19 cellular contexts compared by ENCODE assay signal in genomic region chrX:136199365-136199764, GRCh38. TPM values are rescaled to one million over a fixed set of nuclear protein-coding genes. Genes with fewer than 3 reads are reported as not detected.
DNase-seq lines count a peak whose midpoint lies in the region; FAIRE-seq and TF ChIP-seq lines count a peak whose summit lies in the region.
"Had no signal": no experiment of that assay in that cellular context is flagged by ENCODE, and none has a peak within 500 bp of the region (broad histone marks: within the 10 kb centered on the region; RNA-seq: fewer than 3 reads in every experiment).

No MANE protein-coding gene starts in this region.

- no TSS peak for BruUV-seq in MCF 10A (replicated peaks; lab: Mats Ljungman, UMichigan)

- H3K27ac ChIP-seq in breast epithelium (no peak overlapping the region), coronary artery (peak overlapping the region; percentile 64 to 83), muscle layer of colon (ENCODE audit: low read depth, low read length) (peak overlapping the region; percentile 41), vagina (no peak overlapping the region), smooth muscle cell (ENCODE audit: low read depth) (no peak overlapping the region)
- H3K27ac ChIP-seq: prostate gland had no signal

- no peaks in the 10 kb centered on the region for H3K9me3 ChIP-seq in breast epithelium
- no peaks in the 10 kb centered on the region for H3K9me3 ChIP-seq in muscle layer of colon (ENCODE audit: low read length)
- no peaks in the 10 kb centered on the region for H3K9me3 ChIP-seq in vagina
- H3K9me3 ChIP-seq in smooth muscle cell (replicated peaks; ENCODE audit: low read depth), result no peaks in the 10 kb centered on the region
- H3K9me3 ChIP-seq: prostate gland had no signal

- H3K36me3 Mint-ChIP-seq in MCF 10A (ENCODE audit: insufficient read depth, unreplicated experiment), result no peaks in the 10 kb centered on the region

- H3K4me2 ChIP-seq in smooth muscle cell, result no peak overlapping the region

- no peak overlapping the region for H3K4me3 Mint-ChIP-seq in MCF 10A (ENCODE audit: unreplicated experiment)
- H3K4me3 Mint-ChIP-seq: activated CD4-positive, alpha-beta T cell treated with anti-CD3 and anti-CD28 coated beads, Interleukin-2, amount 10 ng/mL, durations not matched to agents 7 days and 5 days; CD8-positive, alpha-beta memory T cell; T-helper 2 cell treated with Interferon-gamma antibody and Interleukin-4, amounts not matched to agents 5 μg/mL and 100 μg/mL, for 36 hours had no signal

- DNase-seq in MCF 10A (ENCODE audit: unreplicated experiment) (peak; percentile 71), breast epithelium (ENCODE audit: low spot score in 2 of 2) (no peak), coronary artery (ENCODE audit: low spot score) (no peak), vagina (ENCODE audit: extremely low spot score in 2 of 2) (no peak), smooth muscle cell (lab: John Stamatoyannopoulos, UW; ENCODE audit: unreplicated experiment) (no peak), GM12891 (ENCODE audit: insufficient read length, low spot score) (no peak), activated gamma-delta T cell treated with Interleukin-2 at 50 U/mL for 16 hours (no peak)
- DNase-seq: activated CD4-positive, alpha-beta T cell treated with anti-CD3 and anti-CD28 coated beads, Interleukin-2, amount 10 ng/mL, durations not matched to agents 7 days and 5 days; activated T-cell treated with anti-CD3 and anti-CD28 coated beads, Interleukin-2, amount 50 U/mL, for 48 hours; amygdala; CD8-positive, alpha-beta memory T cell; GF-D8; islet precursor cell; NCI-H1417; NCI-H510A treated with DMSO at 0.1 percent for 48 hours; stimulated activated CD4-positive, alpha-beta T cell treated with anti-CD3 and anti-CD28 coated beads, Interleukin-2, amount 100 ng/mL, for 48 hours had no signal

- H3K9ac ChIP-seq in muscle layer of colon (ENCODE audit: low read length) (peak overlapping the region; percentile 39), smooth muscle cell (ENCODE audit: low read depth) (no peak overlapping the region)

- TF ChIP-seq POLR2A in breast epithelium (IDR thresholded peaks at IDR 0.05) (no peak), vagina (IDR thresholded peaks at IDR 0.05) (no peak), GM12891 (IDR thresholded peaks at IDR 0.05; ENCODE audit: low read depth, low read length) (no peak)

- H3K36me3 ChIP-seq in breast epithelium (no peaks in the 10 kb centered on the region), muscle layer of colon (ENCODE audit: insufficient read depth, low read length) (no peaks in the 10 kb centered on the region), vagina (no peaks in the 10 kb centered on the region), smooth muscle cell (ENCODE audit: low read depth) (no peaks in the 10 kb centered on the region)
- H3K36me3 ChIP-seq: prostate gland had no signal

- intact Hi-C loops in MCF 10A (cut with micrococcal nuclease) (no loop called here), breast epithelium (cut with DNase I; ENCODE audit: low total_unique reads) (no loop called here), vagina (cut with DNase I) (no loop called here)

- H3K9me3 Mint-ChIP-seq in MCF 10A (ENCODE audit: unreplicated experiment), result no peaks in the 10 kb centered on the region
- H3K9me3 Mint-ChIP-seq: activated CD4-positive, alpha-beta T cell treated with anti-CD3 and anti-CD28 coated beads, Interleukin-2, amount 10 ng/mL, durations not matched to agents 7 days and 5 days; CD8-positive, alpha-beta memory T cell; T-helper 2 cell treated with Interferon-gamma antibody and Interleukin-4, amounts not matched to agents 5 μg/mL and 100 μg/mL, for 36 hours had no signal

- peaks cover 9% of the 10 kb centered on the region for H3K4me1 Mint-ChIP-seq in MCF 10A (ENCODE audit: insufficient read depth, unreplicated experiment)

- H4K20me1 ChIP-seq in smooth muscle cell (ENCODE audit: low read depth), result no peaks in the 10 kb centered on the region

- FAIRE-seq in GM12891 (lab: Jason Lieb, UNC), result no peak

- H3K4me1 ChIP-seq in breast epithelium (no peaks in the 10 kb centered on the region), muscle layer of colon (ENCODE audit: insufficient read depth, low read length) (peaks cover 29% of the 10 kb centered on the region), vagina (peaks cover 33% of the 10 kb centered on the region), smooth muscle cell (ENCODE audit: low read depth) (no peaks in the 10 kb centered on the region)
- H3K4me1 ChIP-seq: prostate gland had no signal

- peaks cover 72% of the 10 kb centered on the region for H3K27me3 Mint-ChIP-seq in MCF 10A (ENCODE audit: insufficient read depth, unreplicated experiment)
- H3K27me3 Mint-ChIP-seq: activated CD4-positive, alpha-beta T cell treated with anti-CD3 and anti-CD28 coated beads, Interleukin-2, amount 10 ng/mL, durations not matched to agents 7 days and 5 days had no signal

- TF ChIP-seq CTCF in MCF 10A (IDR thresholded peaks at IDR 0.05; ENCODE audit: unreplicated experiment) (no peak), breast epithelium (IDR thresholded peaks at IDR 0.05) (no peak), coronary artery (IDR thresholded peaks at IDR 0.05) (no peak), vagina (IDR thresholded peaks at IDR 0.05) (no peak), smooth muscle cell (IDR thresholded peaks at IDR 0.05; ENCODE audit: borderline replicate concordance, insufficient read depth, poor library complexity, severe bottlenecking) (no peak)

- no peak overlapping the region for H3K4me3 ChIP-seq in breast epithelium
- H3K4me3 ChIP-seq in coronary artery, result peak overlapping the region; percentile 60
- H3K4me3 ChIP-seq in muscle layer of colon (ENCODE audit: low read depth in 1 of 2, low read length in 2 of 2), result peak overlapping the region; percentile 35 to 39
- H3K4me3 ChIP-seq in vagina, result peak overlapping the region; percentile 18 to 33
- H3K4me3 ChIP-seq in smooth muscle cell, result no peak overlapping the region

- H3K27ac Mint-ChIP-seq in MCF 10A (ENCODE audit: low read depth, unreplicated experiment), result no peak overlapping the region
- H3K27ac Mint-ChIP-seq: activated CD4-positive, alpha-beta T cell treated with anti-CD3 and anti-CD28 coated beads, Interleukin-2, amount 10 ng/mL, durations not matched to agents 7 days and 5 days; T-helper 2 cell treated with Interferon-gamma antibody and Interleukin-4, amounts not matched to agents 5 μg/mL and 100 μg/mL, for 36 hours had no signal

- POLR2A ChIA-PET in MCF 10A (lab: Yijun Ruan, JAX), result interaction anchor here (0.6 to 2.8 kb wide), 3 partner anchors 15 to 34 kb away, joined by 3 to 9 read pairs (median 3); no protein-coding TSS in a partner anchor

- H3K27me3 ChIP-seq in breast epithelium, result peaks cover 0 to 35% of the 10 kb centered on the region in 2 donors
- H3K27me3 ChIP-seq in muscle layer of colon (ENCODE audit: control insufficient read depth in 1 of 2, insufficient read depth in 2 of 2, low read length in 2 of 2), result no peaks in the 10 kb centered on the region
- no peaks in the 10 kb centered on the region for H3K27me3 ChIP-seq in vagina
- H3K27me3 ChIP-seq in smooth muscle cell (ENCODE audit: low read depth), result no peaks in the 10 kb centered on the region

- H3K79me2 ChIP-seq in smooth muscle cell (ENCODE audit: low read depth), result no peaks in the 10 kb centered on the region

- 61% methylated on average over 4 of the region's 4 CpGs for WGBS in smooth muscle cell (ENCODE audit: low lambda C conversion rate)

- H3F3A ChIP-seq in smooth muscle cell (ENCODE audit: low read depth), result no peaks in the 10 kb centered on the region

- CTCF ChIA-PET in MCF 10A (lab: Yijun Ruan, JAX), result interaction anchor here (0.6 to 1.6 kb wide), 12 partner anchors 10 to 199 kb away, joined by 3 to 5 read pairs (median 4); no protein-coding TSS in a partner anchor

- no peak overlapping the region for H2AFZ ChIP-seq in smooth muscle cell (ENCODE audit: low read depth)

TF ChIP-seq in GM12891, 5 proteins besides CTCF, POLR2A, EP300 and RAD21:
- no peak for TF ChIP-seq TAF1 (IDR thresholded peaks at IDR 0.05; ENCODE audit: low read depth, low read length)
- TF ChIP-seq SPI1 (IDR thresholded peaks at IDR 0.05; ENCODE audit: low read depth, low read length), result no peak
- no peak for TF ChIP-seq POLR2AphosphoS5 (IDR thresholded peaks at IDR 0.05; ENCODE audit: low read depth, low read length)
- TF ChIP-seq POU2F2 (IDR thresholded peaks at IDR 0.05; ENCODE audit: low read depth, low read length), result no peak
- TF ChIP-seq PAX5 (IDR thresholded peaks at IDR 0.05; ENCODE audit: insufficient read depth, low read length, severe bottlenecking), result no peak
TF ChIP-seq in GM12891: peak in this region for 0.

RNA-seq across cellular contexts. Expression of gene MAP7D3, which starts 51.8 kb away (rescaled TPM):
- 18.0 and 21.1 TPM in 2 replicates for total RNA-seq in MCF 10A (2022)
- 10 to 100 TPM; 10.5 to 48.5 (median 19.3) TPM for total RNA-seq in breast epithelium
- total RNA-seq in vagina, result 15.0 TPM
- 8.1 and 12.4 TPM in 2 replicates for total RNA-seq in smooth muscle cell
- 6.3 and 9.3 TPM in 2 replicates for polyA plus RNA-seq in smooth muscle cell
- polyA plus RNA-seq in GM12891 (2012; ENCODE audit: low read depth, missing spikeins), result 8.0 TPM

RNA-seq across cellular contexts. Expression of gene FHL1, which starts 52.0 kb away (rescaled TPM):
- total RNA-seq in MCF 10A (2022), result 16.6 and 19.4 TPM in 2 replicates
- 1,000 to 10,000 TPM in 1 of 3 donors, 100 to 1,000 TPM in 2; 299 to 1,250 (median 654) TPM for total RNA-seq in breast epithelium
- total RNA-seq in vagina, result 337 TPM
- total RNA-seq in smooth muscle cell, result 98.2 and 103 TPM in 2 replicates
- 57.8 and 76.0 TPM in 2 replicates for polyA plus RNA-seq in smooth muscle cell
- 2.1 TPM for polyA plus RNA-seq in GM12891 (2012; ENCODE audit: low read depth, missing spikeins)

Comparison
In these comparisons a context has a peak if more than half of its experiments do, and no peak if none do; other contexts are left out.
1. H3K27ac ChIP-seq: peak in coronary artery (2 of 2) and muscle layer of colon (single experiment); none in breast epithelium (0 of 2), vagina (single experiment) and smooth muscle cell (single experiment).
2. H3K4me3 ChIP-seq: peak in coronary artery (single experiment), muscle layer of colon (2 of 2) and vagina (2 of 2); none in breast epithelium (0 of 3) and smooth muscle cell (single experiment).